Comparison of ENCODE assay signal across 24 cellular contexts in genomic region chr17:8896641-8897635, GRCh38. TPM values are rescaled to one million over a fixed set of nuclear protein-coding genes. Genes with fewer than 3 reads are reported as not detected.
A peak's percentile ranks its signal among the peaks of the same experiment; 100 is the strongest.
DNase-seq lines count a peak whose midpoint lies in the region; ATAC-seq, FAIRE-seq and TF ChIP-seq lines count a peak whose summit lies in the region.
"Had no signal": no experiment of that assay in that cellular context is flagged by ENCODE, and none has a peak within 500 bp of the region (broad histone marks: within the 10 kb centered on the region; RNA-seq: fewer than 3 reads in every experiment).

No MANE protein-coding gene starts in this region.

- no peak for DNase-seq in CD4-positive, alpha-beta memory T cell
- DNase-seq in activated T-helper 1 cell treated with anti-CD3 and anti-CD28 coated beads, Interleukin-12 subunit alpha, Interleukin-12 subunit beta, Interleukin-2, Interleukin-4 antibody, amounts not matched to agents 30 ng/mL and 10 ng/mL and 1 ng/mL, durations not matched to agents 14 hours and 24 hours and 36 hours (ENCODE audit: low spot score), result no peak
- peak; percentile 36 for DNase-seq in myocyte (ENCODE audit: low read depth)
- no peak for DNase-seq in hepatic stellate cell (ENCODE audit: low spot score)
- no peak for DNase-seq in kidney
- DNase-seq: activated CD4-positive, alpha-beta T cell treated with anti-CD3 and anti-CD28 coated beads for 36 hours; AML-193; erythroblast; KBM-7; NCI-H1092 treated with DMSO at 0.1 percent for 48 hours; NCI-H2171; NCI-H748 treated with DMSO at 0.1 percent for 48 hours; stimulated activated naive CD4-positive, alpha-beta T cell; T1000 had no signal

- intact Hi-C loops in CD4-positive, alpha-beta memory T cell (cut with micrococcal nuclease), result no loop called here
- intact Hi-C loops in activated T-helper 1 cell treated with anti-CD3 and anti-CD28 coated beads, Interleukin-12 subunit alpha, Interleukin-12 subunit beta, Interleukin-2, Interleukin-4 antibody, amounts not matched to agents 30 ng/mL and 10 ng/mL and 1 ng/mL, durations not matched to agents 14 hours and 24 hours and 36 hours (cut with micrococcal nuclease), result loop anchor here (5.0 kb wide), 2 partner anchors 110 to 460 kb away; partner anchors contain the start of gene NDEL1
- intact Hi-C loops in kidney (cut with DNase I), result no loop called here

- H3K9me3 ChIP-seq in BLaER1 treated with 17β-estradiol and CSF1 and Interleukin-3, amounts not matched to agents 10 nM and 100 nM (replicated peaks in 1 of 11), result no peaks in the 10 kb centered on the region
- no peaks in the 10 kb centered on the region for H3K9me3 ChIP-seq in CD4-positive, alpha-beta memory T cell (ENCODE audit: control insufficient read depth in 1 of 2, low read length in 2 of 2)
- H3K9me3 ChIP-seq in kidney (ENCODE audit: control insufficient read depth in 1 of 2, low read length in 2 of 2), result no peaks in the 10 kb centered on the region
- H3K9me3 ChIP-seq: gastroesophageal sphincter, SJCRH30 had no signal

- FAIRE-seq in kidney (lab: Jason Lieb, UNC), result no peak
- FAIRE-seq: colon had no signal

- peaks cover 0 to 70% (median 10%) of the 10 kb centered on the region in 11 experiments; a peak in 10 of 22 replicates for H4K20me1 ChIP-seq in BLaER1 treated with 17β-estradiol and CSF1 and Interleukin-3, amounts not matched to agents 10 nM and 100 nM

- CTCF ChIA-PET in CD4-positive, alpha-beta memory T cell (lab: Charles Lee; ENCODE audit: partially characterized antibody), result interaction anchor here (1.3 to 2.4 kb wide), 4 partner anchors 39 to 68 kb away, joined by 3 to 14 read pairs (median 5); partner anchors contain the start of gene PIK3R5

- peaks cover 0 to 96% (median 55%) of the 10 kb centered on the region in 11 experiments; a peak in 14 of 22 replicates for H3K36me3 ChIP-seq in BLaER1 treated with 17β-estradiol and CSF1 and Interleukin-3, amounts not matched to agents 10 nM and 100 nM
- peaks cover 51% of the 10 kb centered on the region for H3K36me3 ChIP-seq in CD4-positive, alpha-beta memory T cell (ENCODE audit: insufficient read depth, low read length)
- H3K36me3 ChIP-seq in kidney (ENCODE audit: control insufficient read depth in 1 of 2, insufficient read depth in 2 of 2, low read length in 2 of 2), result no peaks in the 10 kb centered on the region
- H3K36me3 ChIP-seq: gastroesophageal sphincter, SJCRH30 had no signal

- no peak for ATAC-seq in GM18520 (IDR thresholded peaks at IDR 0.05; ENCODE audit: unreplicated experiment)
- no peak for ATAC-seq in GM21360 (IDR thresholded peaks at IDR 0.05; ENCODE audit: unreplicated experiment)
- ATAC-seq: activated CD4-positive, alpha-beta T cell treated with anti-CD3 and anti-CD28 coated beads for 36 hours; gastroesophageal sphincter had no signal

- H3K4me2 ChIP-seq in BLaER1 treated with 17β-estradiol and CSF1 and Interleukin-3, amounts not matched to agents 10 nM and 100 nM, result peak overlapping the region in 8 of 11 experiments; percentile 26 to 91 (median 81); a peak in 15 of 22 replicates

- peaks cover 64 to 88% (median 76%) of the 10 kb centered on the region in 4 donors for H3K4me1 Mint-ChIP-seq in CD4-positive, alpha-beta memory T cell
- peaks cover 90% of the 10 kb centered on the region for H3K4me1 Mint-ChIP-seq in activated T-helper 1 cell treated with anti-CD3 and anti-CD28 coated beads, Interleukin-12 subunit alpha, Interleukin-12 subunit beta, Interleukin-2, Interleukin-4 antibody, amounts not matched to agents 30 ng/mL and 10 ng/mL and 1 ng/mL, durations not matched to agents 14 hours and 24 hours and 36 hours (ENCODE audit: low read depth)

- no peak overlapping the region for H3K4me3 ChIP-seq in BLaER1 treated with 17β-estradiol and CSF1 and Interleukin-3, amounts not matched to agents 10 nM and 100 nM
- no peak overlapping the region for H3K4me3 ChIP-seq in CD4-positive, alpha-beta memory T cell (ENCODE audit: low read length in 2 of 2)
- H3K4me3 ChIP-seq in kidney (ENCODE audit: low read length in 2 of 2), result no peak overlapping the region
- H3K4me3 ChIP-seq: gastroesophageal sphincter, SJCRH30 had no signal

- H3K4me3 Mint-ChIP-seq in CD4-positive, alpha-beta memory T cell, result peak overlapping the region in 6 of 8 donors; percentile 1 to 86 (median 50)
- no peak overlapping the region for H3K4me3 Mint-ChIP-seq in activated T-helper 1 cell treated with anti-CD3 and anti-CD28 coated beads, Interleukin-12 subunit alpha, Interleukin-12 subunit beta, Interleukin-2, Interleukin-4 antibody, amounts not matched to agents 30 ng/mL and 10 ng/mL and 1 ng/mL, durations not matched to agents 14 hours and 24 hours and 36 hours
- H3K4me3 Mint-ChIP-seq: activated CD4-positive, alpha-beta T cell treated with anti-CD3 and anti-CD28 coated beads for 36 hours; type B pancreatic cell had no signal

- H3K36me3 Mint-ChIP-seq in CD4-positive, alpha-beta memory T cell, result peaks cover 66 to 74% of the 10 kb centered on the region in 2 donors
- H3K36me3 Mint-ChIP-seq in activated T-helper 1 cell treated with anti-CD3 and anti-CD28 coated beads, Interleukin-12 subunit alpha, Interleukin-12 subunit beta, Interleukin-2, Interleukin-4 antibody, amounts not matched to agents 30 ng/mL and 10 ng/mL and 1 ng/mL, durations not matched to agents 14 hours and 24 hours and 36 hours (ENCODE audit: low read depth), result peaks cover 72% of the 10 kb centered on the region
- H3K36me3 Mint-ChIP-seq: type B pancreatic cell had no signal

- peaks cover 0 to 2% (median 0%) of the 10 kb centered on the region in 8 donors for H3K9me3 Mint-ChIP-seq in CD4-positive, alpha-beta memory T cell
- H3K9me3 Mint-ChIP-seq in activated T-helper 1 cell treated with anti-CD3 and anti-CD28 coated beads, Interleukin-12 subunit alpha, Interleukin-12 subunit beta, Interleukin-2, Interleukin-4 antibody, amounts not matched to agents 30 ng/mL and 10 ng/mL and 1 ng/mL, durations not matched to agents 14 hours and 24 hours and 36 hours, result no peaks in the 10 kb centered on the region
- H3K9me3 Mint-ChIP-seq: activated T-helper 2 cell treated with anti-CD3 and anti-CD28 coated beads, Interferon-gamma antibody, Interleukin-2, Interleukin-4, amounts not matched to agents 10 μg/mL and 5 μg/mL and 100 μg/mL, durations not matched to agents 14 hours and 24 hours and 36 hours; type B pancreatic cell had no signal

- no peak for TF ChIP-seq CTCF in kidney (IDR thresholded peaks at IDR 0.05; ENCODE audit: borderline replicate concordance, extremely low read depth, insufficient read depth)

- H3K27ac Mint-ChIP-seq in CD4-positive, alpha-beta memory T cell, result peak overlapping the region; percentile 92 to 98 (median 97)
- H3K27ac Mint-ChIP-seq in activated T-helper 1 cell treated with anti-CD3 and anti-CD28 coated beads, Interleukin-12 subunit alpha, Interleukin-12 subunit beta, Interleukin-2, Interleukin-4 antibody, amounts not matched to agents 30 ng/mL and 10 ng/mL and 1 ng/mL, durations not matched to agents 14 hours and 24 hours and 36 hours, result peak overlapping the region; percentile 27
- H3K27ac Mint-ChIP-seq: type B pancreatic cell had no signal

- H3K27me3 Mint-ChIP-seq in CD4-positive, alpha-beta memory T cell, result no peaks in the 10 kb centered on the region
- no peaks in the 10 kb centered on the region for H3K27me3 Mint-ChIP-seq in activated T-helper 1 cell treated with anti-CD3 and anti-CD28 coated beads, Interleukin-12 subunit alpha, Interleukin-12 subunit beta, Interleukin-2, Interleukin-4 antibody, amounts not matched to agents 30 ng/mL and 10 ng/mL and 1 ng/mL, durations not matched to agents 14 hours and 24 hours and 36 hours (ENCODE audit: insufficient read depth)
- H3K27me3 Mint-ChIP-seq: activated CD4-positive, alpha-beta T cell treated with anti-CD3 and anti-CD28 coated beads for 36 hours had no signal

- H3K27me3 ChIP-seq in BLaER1 treated with 17β-estradiol and CSF1 and Interleukin-3, amounts not matched to agents 10 nM and 100 nM, result no peaks in the 10 kb centered on the region
- no peaks in the 10 kb centered on the region for H3K27me3 ChIP-seq in CD4-positive, alpha-beta memory T cell (ENCODE audit: insufficient read depth, low read length)
- H3K27me3 ChIP-seq: SJCRH30 had no signal

- peak overlapping the region in 1 of 11 experiments; percentile 30; a peak in 1 of 22 replicates for H3K27ac ChIP-seq in BLaER1 treated with 17β-estradiol and CSF1 and Interleukin-3, amounts not matched to agents 10 nM and 100 nM
- no peak overlapping the region for H3K27ac ChIP-seq in CD4-positive, alpha-beta memory T cell (ENCODE audit: low read depth, low read length)
- H3K27ac ChIP-seq in kidney (ENCODE audit: low read depth in 2 of 2, low read length in 2 of 2), result no peak overlapping the region
- H3K27ac ChIP-seq: gastroesophageal sphincter, HL-60, SJCRH30 had no signal

- H3K9ac ChIP-seq in BLaER1 treated with 17β-estradiol and CSF1 and Interleukin-3, amounts not matched to agents 10 nM and 100 nM, result no peak overlapping the region; a peak in 1 of 22 replicates
- H3K9ac ChIP-seq in kidney (ENCODE audit: low read length in 2 of 2), result no peak overlapping the region

- POLR2A ChIA-PET in CD4-positive, alpha-beta memory T cell (lab: Charles Lee; ENCODE audit: partially characterized antibody), result interaction anchor here (4.0 to 5.9 kb wide), 2 partner anchors 56 to 61 kb away, joined by 30 to 53 read pairs; no protein-coding TSS in a partner anchor

- peaks cover 52 to 82% (median 65%) of the 10 kb centered on the region in 10 experiments for H3K4me1 ChIP-seq in BLaER1 treated with 17β-estradiol and CSF1 and Interleukin-3, amounts not matched to agents 10 nM and 100 nM
- peaks cover 81% of the 10 kb centered on the region for H3K4me1 ChIP-seq in CD4-positive, alpha-beta memory T cell (ENCODE audit: insufficient read depth, low read length)
- H3K4me1 ChIP-seq in kidney (ENCODE audit: control insufficient read depth in 1 of 2, insufficient read depth in 1 of 2, low read depth in 1 of 2, low read length in 2 of 2), result no peaks in the 10 kb centered on the region
- H3K4me1 ChIP-seq: SJCRH30 had no signal

RNA-seq across cellular contexts. Expression of gene PIK3R6, which starts 29.5 kb away (rescaled TPM):
- total RNA-seq in CD4-positive, alpha-beta memory T cell, result under 1 TPM; 0.17 to 0.25 TPM
- under 1 TPM; 0.13 to 0.47 TPM for polyA plus RNA-seq in CD4-positive, alpha-beta memory T cell
- total RNA-seq in activated T-helper 1 cell treated with anti-CD3 and anti-CD28 coated beads, Interleukin-12 subunit alpha, Interleukin-12 subunit beta, Interleukin-2, Interleukin-4 antibody, amounts not matched to agents 30 ng/mL and 10 ng/mL and 1 ng/mL, durations not matched to agents 14 hours and 24 hours and 36 hours, result 2.0 and 2.1 TPM in 2 replicates
- total RNA-seq in myocyte, result not detected in 2 replicates
- polyA plus RNA-seq in myocyte (2012), result not detected
- 2.3 TPM for total RNA-seq in kidney
- polyA plus RNA-seq in kidney (ENCODE audit: insufficient read depth, low read depth, low replicate concordance), result 0.17 TPM
- total RNA-seq: H4, SJCRH30 had no signal
